1 cellular context compared by ENCODE assay signal in the genomic region with DNA sequence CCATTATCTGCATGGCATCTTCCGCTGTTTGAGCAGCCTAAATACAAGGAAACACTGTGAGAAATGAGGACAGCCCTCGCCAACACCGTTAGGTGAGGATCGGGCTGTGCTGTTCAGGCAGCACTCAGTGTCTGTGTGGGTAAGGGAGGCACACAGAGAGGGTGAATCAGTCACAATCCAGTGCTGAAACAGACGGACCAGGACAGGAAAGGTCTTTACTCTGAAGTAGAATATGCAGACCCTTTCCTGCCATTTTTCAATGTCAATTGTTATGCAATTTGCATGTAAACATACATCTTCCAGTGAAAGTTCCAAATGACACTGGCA.
TF ChIP-seq lines count a peak whose summit lies in the region.

No MANE protein-coding gene starts in this region.

TF ChIP-seq in GM23338, 12 proteins besides CTCF, POLR2A, EP300 and RAD21 (continued from another document):
- TF ChIP-seq, protein P1, sequence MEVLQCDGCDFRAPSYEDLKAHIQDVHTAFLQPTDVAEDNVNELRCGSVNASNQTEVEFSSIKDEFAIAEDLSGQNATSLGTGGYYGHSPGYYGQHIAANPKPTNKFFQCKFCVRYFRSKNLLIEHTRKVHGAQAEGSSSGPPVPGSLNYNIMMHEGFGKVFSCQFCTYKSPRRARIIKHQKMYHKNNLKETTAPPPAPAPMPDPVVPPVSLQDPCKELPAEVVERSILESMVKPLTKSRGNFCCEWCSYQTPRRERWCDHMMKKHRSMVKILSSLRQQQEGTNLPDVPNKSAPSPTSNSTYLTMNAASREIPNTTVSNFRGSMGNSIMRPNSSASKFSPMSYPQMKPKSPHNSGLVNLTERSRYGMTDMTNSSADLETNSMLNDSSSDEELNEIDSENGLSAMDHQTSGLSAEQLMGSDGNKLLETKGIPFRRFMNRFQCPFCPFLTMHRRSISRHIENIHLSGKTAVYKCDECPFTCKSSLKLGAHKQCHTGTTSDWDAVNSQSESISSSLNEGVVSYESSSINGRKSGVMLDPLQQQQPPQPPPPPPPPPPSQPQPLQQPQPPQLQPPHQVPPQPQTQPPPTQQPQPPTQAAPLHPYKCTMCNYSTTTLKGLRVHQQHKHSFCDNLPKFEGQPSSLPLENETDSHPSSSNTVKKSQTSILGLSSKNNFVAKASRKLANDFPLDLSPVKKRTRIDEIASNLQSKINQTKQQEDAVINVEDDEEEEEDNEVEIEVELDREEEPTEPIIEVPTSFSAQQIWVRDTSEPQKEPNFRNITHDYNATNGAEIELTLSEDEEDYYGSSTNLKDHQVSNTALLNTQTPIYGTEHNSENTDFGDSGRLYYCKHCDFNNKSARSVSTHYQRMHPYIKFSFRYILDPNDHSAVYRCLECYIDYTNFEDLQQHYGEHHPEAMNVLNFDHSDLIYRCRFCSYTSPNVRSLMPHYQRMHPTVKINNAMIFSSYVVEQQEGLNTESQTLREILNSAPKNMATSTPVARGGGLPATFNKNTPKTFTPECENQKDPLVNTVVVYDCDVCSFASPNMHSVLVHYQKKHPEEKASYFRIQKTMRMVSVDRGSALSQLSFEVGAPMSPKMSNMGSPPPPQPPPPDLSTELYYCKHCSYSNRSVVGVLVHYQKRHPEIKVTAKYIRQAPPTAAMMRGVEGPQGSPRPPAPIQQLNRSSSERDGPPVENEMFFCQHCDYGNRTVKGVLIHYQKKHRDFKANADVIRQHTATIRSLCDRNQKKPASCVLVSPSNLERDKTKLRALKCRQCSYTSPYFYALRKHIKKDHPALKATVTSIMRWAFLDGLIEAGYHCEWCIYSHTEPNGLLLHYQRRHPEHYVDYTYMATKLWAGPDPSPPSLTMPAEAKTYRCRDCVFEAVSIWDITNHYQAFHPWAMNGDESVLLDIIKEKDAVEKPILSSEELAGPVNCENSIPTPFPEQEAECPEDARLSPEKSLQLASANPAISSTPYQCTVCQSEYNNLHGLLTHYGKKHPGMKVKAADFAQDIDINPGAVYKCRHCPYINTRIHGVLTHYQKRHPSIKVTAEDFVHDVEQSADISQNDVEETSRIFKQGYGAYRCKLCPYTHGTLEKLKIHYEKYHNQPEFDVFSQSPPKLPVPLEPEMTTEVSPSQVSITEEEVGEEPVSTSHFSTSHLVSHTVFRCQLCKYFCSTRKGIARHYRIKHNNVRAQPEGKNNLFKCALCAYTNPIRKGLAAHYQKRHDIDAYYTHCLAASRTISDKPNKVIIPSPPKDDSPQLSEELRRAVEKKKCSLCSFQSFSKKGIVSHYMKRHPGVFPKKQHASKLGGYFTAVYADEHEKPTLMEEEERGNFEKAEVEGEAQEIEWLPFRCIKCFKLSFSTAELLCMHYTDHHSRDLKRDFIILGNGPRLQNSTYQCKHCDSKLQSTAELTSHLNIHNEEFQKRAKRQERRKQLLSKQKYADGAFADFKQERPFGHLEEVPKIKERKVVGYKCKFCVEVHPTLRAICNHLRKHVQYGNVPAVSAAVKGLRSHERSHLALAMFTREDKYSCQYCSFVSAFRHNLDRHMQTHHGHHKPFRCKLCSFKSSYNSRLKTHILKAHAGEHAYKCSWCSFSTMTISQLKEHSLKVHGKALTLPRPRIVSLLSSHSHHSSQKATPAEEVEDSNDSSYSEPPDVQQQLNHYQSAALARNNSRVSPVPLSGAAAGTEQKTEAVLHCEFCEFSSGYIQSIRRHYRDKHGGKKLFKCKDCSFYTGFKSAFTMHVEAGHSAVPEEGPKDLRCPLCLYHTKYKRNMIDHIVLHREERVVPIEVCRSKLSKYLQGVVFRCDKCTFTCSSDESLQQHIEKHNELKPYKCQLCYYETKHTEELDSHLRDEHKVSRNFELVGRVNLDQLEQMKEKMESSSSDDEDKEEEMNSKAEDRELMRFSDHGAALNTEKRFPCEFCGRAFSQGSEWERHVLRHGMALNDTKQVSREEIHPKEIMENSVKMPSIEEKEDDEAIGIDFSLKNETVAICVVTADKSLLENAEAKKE (CRISPR knock-in tag; IDR thresholded peaks at IDR 0.05), result no peak
- no peak for TF ChIP-seq NANOG (IDR thresholded peaks at IDR 0.05; ENCODE audit: borderline replicate concordance)
- TF ChIP-seq EZH2phosphoT487 (IDR thresholded peaks at IDR 0.05; ENCODE audit: unreplicated experiment), result no peak
- TF ChIP-seq, protein P2, sequence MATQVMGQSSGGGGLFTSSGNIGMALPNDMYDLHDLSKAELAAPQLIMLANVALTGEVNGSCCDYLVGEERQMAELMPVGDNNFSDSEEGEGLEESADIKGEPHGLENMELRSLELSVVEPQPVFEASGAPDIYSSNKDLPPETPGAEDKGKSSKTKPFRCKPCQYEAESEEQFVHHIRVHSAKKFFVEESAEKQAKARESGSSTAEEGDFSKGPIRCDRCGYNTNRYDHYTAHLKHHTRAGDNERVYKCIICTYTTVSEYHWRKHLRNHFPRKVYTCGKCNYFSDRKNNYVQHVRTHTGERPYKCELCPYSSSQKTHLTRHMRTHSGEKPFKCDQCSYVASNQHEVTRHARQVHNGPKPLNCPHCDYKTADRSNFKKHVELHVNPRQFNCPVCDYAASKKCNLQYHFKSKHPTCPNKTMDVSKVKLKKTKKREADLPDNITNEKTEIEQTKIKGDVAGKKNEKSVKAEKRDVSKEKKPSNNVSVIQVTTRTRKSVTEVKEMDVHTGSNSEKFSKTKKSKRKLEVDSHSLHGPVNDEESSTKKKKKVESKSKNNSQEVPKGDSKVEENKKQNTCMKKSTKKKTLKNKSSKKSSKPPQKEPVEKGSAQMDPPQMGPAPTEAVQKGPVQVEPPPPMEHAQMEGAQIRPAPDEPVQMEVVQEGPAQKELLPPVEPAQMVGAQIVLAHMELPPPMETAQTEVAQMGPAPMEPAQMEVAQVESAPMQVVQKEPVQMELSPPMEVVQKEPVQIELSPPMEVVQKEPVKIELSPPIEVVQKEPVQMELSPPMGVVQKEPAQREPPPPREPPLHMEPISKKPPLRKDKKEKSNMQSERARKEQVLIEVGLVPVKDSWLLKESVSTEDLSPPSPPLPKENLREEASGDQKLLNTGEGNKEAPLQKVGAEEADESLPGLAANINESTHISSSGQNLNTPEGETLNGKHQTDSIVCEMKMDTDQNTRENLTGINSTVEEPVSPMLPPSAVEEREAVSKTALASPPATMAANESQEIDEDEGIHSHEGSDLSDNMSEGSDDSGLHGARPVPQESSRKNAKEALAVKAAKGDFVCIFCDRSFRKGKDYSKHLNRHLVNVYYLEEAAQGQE (IDR thresholded peaks at IDR 0.05; ENCODE audit: unreplicated experiment), result no peak
